ENCODE assay signal across 25 cellular contexts in genomic region chr12:43976027-43976426, GRCh38.
"Had no signal": no experiment of that assay in that cellular context is flagged by ENCODE, and none has a peak within 500 bp of the region (broad histone marks: within the 10 kb centered on the region; RNA-seq: fewer than 3 reads in every experiment).

No MANE protein-coding gene starts in this region.

- ATAC-seq: activated naive CD8-positive, alpha-beta T cell treated with anti-CD3 and anti-CD28 coated beads, Interleukin-2, amount 50 U/mL, for 24 hours; activated T-cell treated with anti-CD3 and anti-CD28 coated beads, Interleukin-2, amount 50 U/mL, for 4 hours; left lobe of liver; sciatic nerve; stimulated activated memory B cell treated with anti-CD40 and anti-IgM and Interleukin-4, amounts not matched to agents 10 μg/mL and 1 μg/mL and 100 μg/mL, for 72 hours had no signal

- H3K9ac ChIP-seq: parathyroid adenoma had no signal

- H3K27ac ChIP-seq: colonic mucosa, esophagus muscularis mucosa, parathyroid adenoma, spleen, thoracic aorta, upper lobe of left lung had no signal

- H3K27me3 ChIP-seq: colonic mucosa, esophagus muscularis mucosa, spleen, upper lobe of left lung had no signal

- H3K4me1 ChIP-seq: colonic mucosa, esophagus muscularis mucosa, parathyroid adenoma, spleen, upper lobe of left lung had no signal

- H3K36me3 Mint-ChIP-seq: activated naive CD4-positive, alpha-beta T cell treated with anti-CD3 and anti-CD28 coated beads, Interleukin-2, amount 10 ng/mL, durations not matched to agents 7 days and 5 days had no signal

- H3K27ac Mint-ChIP-seq: activated CD4-positive, alpha-beta T cell treated with anti-CD3 and anti-CD28 coated beads, Interleukin-2, amount 10 ng/mL, durations not matched to agents 7 days and 5 days; activated naive CD4-positive, alpha-beta T cell treated with anti-CD3 and anti-CD28 coated beads, Interleukin-2, amount 10 ng/mL, durations not matched to agents 7 days and 5 days; activated naive CD8-positive, alpha-beta T cell treated with anti-CD3 and anti-CD28 coated beads, Interleukin-2, amount 50 U/mL, for 24 hours; brain; nephron; stimulated activated memory B cell treated with anti-CD40 and anti-IgM and Interleukin-4, amounts not matched to agents 10 μg/mL and 1 μg/mL and 100 μg/mL, for 72 hours had no signal

- H3K79me2 ChIP-seq: parathyroid adenoma had no signal

- H3K27me3 Mint-ChIP-seq: activated CD4-positive, alpha-beta T cell treated with anti-CD3 and anti-CD28 coated beads, Interleukin-2, amount 10 ng/mL, durations not matched to agents 7 days and 5 days; activated naive CD4-positive, alpha-beta T cell treated with anti-CD3 and anti-CD28 coated beads, Interleukin-2, amount 10 ng/mL, durations not matched to agents 7 days and 5 days; activated naive CD8-positive, alpha-beta T cell treated with anti-CD3 and anti-CD28 coated beads, Interleukin-2, amount 50 U/mL, for 24 hours; brain; central memory CD8-positive, alpha-beta T cell; stimulated activated memory B cell treated with anti-CD40 and anti-IgM and Interleukin-4, amounts not matched to agents 10 μg/mL and 1 μg/mL and 100 μg/mL, for 72 hours had no signal

- H3K9me3 ChIP-seq: colonic mucosa, esophagus muscularis mucosa, thoracic aorta had no signal

- H3K4me1 Mint-ChIP-seq: activated CD4-positive, alpha-beta T cell treated with anti-CD3 and anti-CD28 coated beads, Interleukin-2, amount 10 ng/mL, durations not matched to agents 7 days and 5 days; activated naive CD4-positive, alpha-beta T cell treated with anti-CD3 and anti-CD28 coated beads, Interleukin-2, amount 10 ng/mL, durations not matched to agents 7 days and 5 days; activated naive CD8-positive, alpha-beta T cell treated with anti-CD3 and anti-CD28 coated beads, Interleukin-2, amount 50 U/mL, for 24 hours; brain; central memory CD8-positive, alpha-beta T cell; nephron; stimulated activated memory B cell treated with anti-CD40 and anti-IgM and Interleukin-4, amounts not matched to agents 10 μg/mL and 1 μg/mL and 100 μg/mL, for 72 hours had no signal

- H3K9me3 Mint-ChIP-seq: central memory CD8-positive, alpha-beta T cell had no signal

- H3K4me3 ChIP-seq: colonic mucosa, esophagus muscularis mucosa, lung, spleen, thoracic aorta, upper lobe of left lung had no signal

- H2AFZ ChIP-seq: parathyroid adenoma had no signal

- H3K36me3 ChIP-seq: colonic mucosa, esophagus muscularis mucosa, thoracic aorta, upper lobe of left lung had no signal

- DNase-seq: activated CD4-positive, alpha-beta T cell treated with anti-CD3 and anti-CD28 coated beads, Interleukin-2, amount 10 ng/mL, durations not matched to agents 7 days and 5 days; activated CD8-positive, alpha-beta memory T cell treated with anti-CD3 and anti-CD28 coated beads, Interleukin-2, amount 50 U/mL, for 4 hours; activated effector memory CD4-positive, alpha-beta T cell treated with Interleukin-2 at 50 U/mL for 16 hours; activated naive CD4-positive, alpha-beta T cell treated with anti-CD3 and anti-CD28 coated beads, Interleukin-2, amount 10 ng/mL, durations not matched to agents 7 days and 5 days; activated naive CD8-positive, alpha-beta T cell treated with anti-CD3 and anti-CD28 coated beads, Interleukin-2, amount 50 U/mL, for 24 hours; activated T-cell treated with anti-CD3 and anti-CD28 coated beads, Interleukin-2, amount 50 U/mL, for 4 hours; anterior cingulate cortex; colonic mucosa; foreskin melanocyte; glutamatergic neuron; kidney; spleen; stimulated activated CD4-positive, alpha-beta T cell treated with anti-CD3 and anti-CD28 coated beads, Interleukin-4, amount 100 ng/mL, for 4 hours; T-helper 9 cell; upper lobe of left lung had no signal

- H3K4me3 Mint-ChIP-seq: activated CD4-positive, alpha-beta T cell treated with anti-CD3 and anti-CD28 coated beads, Interleukin-2, amount 10 ng/mL, durations not matched to agents 7 days and 5 days; activated naive CD4-positive, alpha-beta T cell treated with anti-CD3 and anti-CD28 coated beads, Interleukin-2, amount 10 ng/mL, durations not matched to agents 7 days and 5 days; activated naive CD8-positive, alpha-beta T cell treated with anti-CD3 and anti-CD28 coated beads, Interleukin-2, amount 50 U/mL, for 24 hours; activated T-cell treated with anti-CD3 and anti-CD28 coated beads, Interleukin-2, amount 50 U/mL, for 4 hours; brain; central memory CD8-positive, alpha-beta T cell; nephron; stimulated activated memory B cell treated with anti-CD40 and anti-IgM and Interleukin-4, amounts not matched to agents 10 μg/mL and 1 μg/mL and 100 μg/mL, for 72 hours had no signal
